Comparison of ENCODE assay signal across 26 cellular contexts in genomic region chr20:51612896-51613295, GRCh38.
"Had no signal": no experiment of that assay in that cellular context is flagged by ENCODE, and none has a peak within 500 bp of the region (broad histone marks: within the 10 kb centered on the region; RNA-seq: fewer than 3 reads in every experiment).

No MANE protein-coding gene starts in this region.

- H3K9me3 Mint-ChIP-seq: dendritic cell treated with granulocyte-macrophage colony-stimulating factor and Interleukin-4, amounts not matched to agents 40 ng/mL and 50 ng/mL, for 4 days; effector memory CD8-positive, alpha-beta T cell; endodermal cell; mesothelial cell of epicardium had no signal

- H3K4me3 ChIP-seq: colonic mucosa, esophagus squamous epithelium, gastrocnemius medialis, heart right ventricle, left lung, lower lobe of right lung, mucosa of descending colon had no signal

- ATAC-seq: effector memory CD8-positive, alpha-beta T cell; gastrocnemius medialis; heart right ventricle; left cardiac atrium; left lung; left ventricle myocardium superior; lower lobe of right lung; mucosa of descending colon had no signal

- H3K27ac ChIP-seq: colonic mucosa, epithelial cell of prostate, esophagus squamous epithelium, gastrocnemius medialis, heart right ventricle, left lung, lower lobe of right lung had no signal

- H3K4me3 Mint-ChIP-seq: dendritic cell treated with granulocyte-macrophage colony-stimulating factor and Interleukin-4, amounts not matched to agents 40 ng/mL and 50 ng/mL, for 4 days; effector memory CD8-positive, alpha-beta T cell; endodermal cell; mesothelial cell of epicardium had no signal

- H3K27ac Mint-ChIP-seq: dendritic cell treated with granulocyte-macrophage colony-stimulating factor and Interleukin-4, amounts not matched to agents 40 ng/mL and 50 ng/mL, for 4 days; effector memory CD8-positive, alpha-beta T cell; endodermal cell; mesothelial cell of epicardium had no signal

- DNase-seq: colonic mucosa; cortex of kidney; effector CD8-positive, alpha-beta T cell; effector memory CD8-positive, alpha-beta T cell; endodermal cell; erythroblast; esophagus squamous epithelium; foreskin fibroblast; foreskin melanocyte; gastrocnemius medialis; glutamatergic neuron; head of caudate nucleus; heart right ventricle; hippocampal formation; left cardiac atrium; left lung; left ventricle myocardium superior; lower lobe of right lung; mesenchymal stem cell; mucosa of descending colon had no signal

- H3K4me1 ChIP-seq: colonic mucosa, esophagus squamous epithelium, gastrocnemius medialis, left lung, lower lobe of right lung had no signal

- H3K9me3 ChIP-seq: colonic mucosa, esophagus squamous epithelium, gastrocnemius medialis, heart right ventricle, left lung, lower lobe of right lung, mucosa of descending colon had no signal

- H3K36me3 ChIP-seq: colonic mucosa had no signal

- H3K27me3 Mint-ChIP-seq: dendritic cell treated with granulocyte-macrophage colony-stimulating factor and Interleukin-4, amounts not matched to agents 40 ng/mL and 50 ng/mL, for 4 days had no signal

- FAIRE-seq: endometrium, islet of Langerhans, keratinocyte had no signal

- H3K4me1 Mint-ChIP-seq: endodermal cell, mesothelial cell of epicardium had no signal

- H3K27me3 ChIP-seq: colonic mucosa, esophagus squamous epithelium, gastrocnemius medialis, heart right ventricle, left lung had no signal
